ENCODE assay signal across 11 cellular contexts in genomic region chr21:36847189-36847588, GRCh38.
DNase-seq lines count a peak whose midpoint lies in the region; ATAC-seq and TF ChIP-seq lines count a peak whose summit lies in the region.
"Had no signal": no experiment of that assay in that cellular context is flagged by ENCODE, and none has a peak within 500 bp of the region (broad histone marks: within the 10 kb centered on the region; RNA-seq: fewer than 3 reads in every experiment).

No MANE protein-coding gene starts in this region.

- H3K4me1 Mint-ChIP-seq in endodermal cell, result peaks cover 24% of the 10 kb centered on the region

- BruUV-seq in PC-3 (replicated peaks; lab: Mats Ljungman, UMichigan), result no TSS peak

- ATAC-seq in PC-3 (peak; percentile 92), GM21786 (IDR thresholded peaks at IDR 0.05; ENCODE audit: unreplicated experiment) (no peak), GM21526 (IDR thresholded peaks at IDR 0.05; ENCODE audit: low FRiP score, unreplicated experiment) (no peak)
- ATAC-seq: right cardiac atrium had no signal

- H3K36me3 Mint-ChIP-seq in endodermal cell (ENCODE audit: low read depth), result peaks cover 1% of the 10 kb centered on the region

- intact Hi-C loops in PC-3 (cut with micrococcal nuclease), result no loop called here
- intact Hi-C loops in lower leg skin (cut with DNase I; ENCODE audit: low total_unique reads), result no loop called here

- H3F3A ChIP-seq in PC-3 (ENCODE audit: low read length, unreplicated experiment), result no peaks in the 10 kb centered on the region

- H3K9me3 ChIP-seq in PC-3 (ENCODE audit: low read length) (no peaks in the 10 kb centered on the region), mesodermal cell (ENCODE audit: control insufficient read depth, low read length) (no peaks in the 10 kb centered on the region), endodermal cell (ENCODE audit: control insufficient read depth, low read length) (no peaks in the 10 kb centered on the region)

- H3K4me3 Mint-ChIP-seq in endodermal cell, result no peak overlapping the region
- H3K4me3 Mint-ChIP-seq: T-helper 1 cell treated with Interleukin-12 subunit alpha and Interleukin-12 subunit beta and Interleukin-4 antibody, amounts not matched to agents 30 μg/mL and 1 μg/mL, for 36 hours had no signal

- no peak overlapping the region for H3K9ac ChIP-seq in PC-3 (ENCODE audit: low read length)
- H3K9ac ChIP-seq in endodermal cell (ENCODE audit: extremely low read depth, low read length, poor library complexity, severe bottlenecking), result no peak overlapping the region

- peaks cover 8% of the 10 kb centered on the region for H3K27me3 Mint-ChIP-seq in endodermal cell (ENCODE audit: insufficient read depth)

- H3K4me3 ChIP-seq in PC-3 (ENCODE audit: low read length), result no peak overlapping the region
- no peak overlapping the region for H3K4me3 ChIP-seq in mesodermal cell (ENCODE audit: extremely low read depth, insufficient read depth, low read length, poor library complexity, severe bottlenecking)
- no peak overlapping the region for H3K4me3 ChIP-seq in lower leg skin (ENCODE audit: low read depth, poor library complexity, severe bottlenecking)
- H3K4me3 ChIP-seq in endodermal cell (ENCODE audit: low read length), result no peak overlapping the region

- CTCF ChIA-PET in PC-3 (lab: Charles Lee), result no interaction called here

- H3K36me3 ChIP-seq in PC-3 (ENCODE audit: low read depth, low read length) (no peaks in the 10 kb centered on the region), mesodermal cell (ENCODE audit: control insufficient read depth, insufficient read depth, low read length) (no peaks in the 10 kb centered on the region), endodermal cell (ENCODE audit: control insufficient read depth, insufficient read depth, low read length) (no peaks in the 10 kb centered on the region)

- H3K27ac ChIP-seq in PC-3 (ENCODE audit: low read length) (peak overlapping the region; percentile 27), mesodermal cell (ENCODE audit: low read depth, low read length, severe bottlenecking) (peak overlapping the region; percentile 63), endodermal cell (ENCODE audit: low read depth, low read length) (no peak overlapping the region)

- H3K27me3 ChIP-seq in PC-3 (ENCODE audit: low read length) (no peaks in the 10 kb centered on the region), endodermal cell (ENCODE audit: control insufficient read depth, insufficient read depth, low read length, poor library complexity, severe bottlenecking) (no peaks in the 10 kb centered on the region)

- H3K9me2 ChIP-seq in PC-3 (replicated peaks; ENCODE audit: low read length), result no peaks in the 10 kb centered on the region

- 43% methylated on average over 2 of the region's 5 CpGs; no CpG with 5 or more reads in 1 of the 2 experiments for WGBS in mesodermal cell (ENCODE audit: insufficient coverage in 2 of 2), 2 experiments
- WGBS in lower leg skin, 2 donors, result 30 to 34% methylated on average over 5 of the region's 5 CpGs
- WGBS in endodermal cell (ENCODE audit: insufficient coverage in 1 of 2, insufficient read length in 1 of 2), 2 experiments, result 75 to 83% methylated on average over 3 to 4 of the region's 5 CpGs

- no peaks in the 10 kb centered on the region for H3K9me3 Mint-ChIP-seq in endodermal cell
- H3K9me3 Mint-ChIP-seq: T-helper 1 cell treated with Interleukin-12 subunit alpha and Interleukin-12 subunit beta and Interleukin-4 antibody, amounts not matched to agents 30 μg/mL and 1 μg/mL, for 36 hours had no signal

- H2AFZ ChIP-seq in PC-3 (ENCODE audit: low read length), result no peak overlapping the region

- H3K79me2 ChIP-seq in PC-3 (ENCODE audit: low read length), result no peaks in the 10 kb centered on the region

- TF ChIP-seq CTCF in PC-3 (conservative IDR thresholded peaks at IDR 0.05; ENCODE audit: low read depth, low read length) (no peak), lower leg skin (IDR thresholded peaks at IDR 0.05) (no peak), endodermal cell (conservative IDR thresholded peaks at IDR 0.05) (no peak)

- TF ChIP-seq POLR2A in lower leg skin (IDR thresholded peaks at IDR 0.05), result no peak

- POLR2A ChIA-PET in PC-3 (lab: Charles Lee; ENCODE audit: unreplicated experiment), result no interaction called here

- H3K4me1 ChIP-seq in PC-3 (ENCODE audit: insufficient read depth, low read length) (peaks cover 29% of the 10 kb centered on the region), mesodermal cell (ENCODE audit: control insufficient read depth, insufficient read depth, low read length, poor library complexity, severe bottlenecking) (peaks cover 19% of the 10 kb centered on the region), endodermal cell (ENCODE audit: control insufficient read depth, insufficient read depth, low read length) (no peaks in the 10 kb centered on the region)

- H4K20me1 ChIP-seq in PC-3 (ENCODE audit: low read length), result no peaks in the 10 kb centered on the region

- no peak overlapping the region for H3K27ac Mint-ChIP-seq in endodermal cell
- H3K27ac Mint-ChIP-seq: T-helper 1 cell treated with Interleukin-12 subunit alpha and Interleukin-12 subunit beta and Interleukin-4 antibody, amounts not matched to agents 30 μg/mL and 1 μg/mL, for 36 hours had no signal

- DNase-seq in COLO829 (ENCODE audit: low spot score) (peak; percentile 80), PC-3 (peak; percentile 89), epidermal melanocyte (ENCODE audit: insufficient read length, low spot score) (peak; percentile 72), lower leg skin (ENCODE audit: low spot score in 2 of 2) (no peak), endodermal cell (no peak)
- DNase-seq: central memory CD4-positive, alpha-beta T cell; right cardiac atrium had no signal

- H3K4me2 ChIP-seq in PC-3 (ENCODE audit: low read length), result peak overlapping the region; percentile 54

Comparison
In these comparisons a context has a peak if more than half of its experiments do, and no peak if none do; other contexts are left out.
1. DNase-seq: peak in COLO829 (single experiment), PC-3 (single experiment) and epidermal melanocyte (single experiment); none in lower leg skin (0 of 2) and endodermal cell (single experiment).